ENCODE assay signal across 10 cellular contexts in the genomic region with DNA sequence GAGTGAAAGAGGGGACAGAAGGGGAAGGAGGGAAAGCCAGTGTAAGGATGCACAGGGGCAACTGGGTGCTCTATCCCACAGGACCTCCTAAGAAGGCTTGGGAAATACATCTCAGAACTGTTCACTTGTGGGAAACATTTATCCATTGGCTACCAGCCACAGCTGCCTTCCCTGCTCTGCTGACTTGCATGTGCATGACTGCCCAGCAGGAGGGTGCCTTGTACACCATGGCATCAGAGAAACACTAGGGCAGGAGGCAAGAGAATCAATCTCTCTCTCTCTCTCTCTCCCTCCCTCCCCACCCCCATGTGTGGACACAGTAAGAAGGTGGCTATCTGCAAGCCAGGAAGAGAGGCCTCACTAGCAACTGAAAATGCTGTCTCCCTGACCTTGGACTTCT.
DNase-seq lines count a peak whose midpoint lies in the region; ATAC-seq and TF ChIP-seq lines count a peak whose summit lies in the region.
"Had no signal": no experiment of that assay in that cellular context is flagged by ENCODE, and none has a peak within 500 bp of the region (broad histone marks: within the 10 kb centered on the region; RNA-seq: fewer than 3 reads in every experiment).

No MANE protein-coding gene starts in this region.

- no peak overlapping the region for H3K4me3 ChIP-seq in right atrium auricular region
- no peak overlapping the region for H3K4me3 ChIP-seq in thyroid gland (replicated peaks in 1 of 3)
- no peak overlapping the region for H3K4me3 ChIP-seq in sigmoid colon

- H3K36me3 ChIP-seq in right atrium auricular region = no peaks in the 10 kb centered on the region
- no peaks in the 10 kb centered on the region for H3K36me3 ChIP-seq in thyroid gland
- no peaks in the 10 kb centered on the region for H3K36me3 ChIP-seq in sigmoid colon

- no peak for TF ChIP-seq EP300 in sigmoid colon (IDR thresholded peaks at IDR 0.05)

- intact Hi-C loops in left cardiac atrium (cut with DNase I) = no loop called here
- intact Hi-C loops in thyroid gland (cut with DNase I) = loop anchor here (5.0 kb wide), 1 partner anchor 257 kb away; no protein-coding TSS in a partner anchor
- intact Hi-C loops in sigmoid colon (cut with DNase I) = no loop called here

- no peak for TF ChIP-seq CTCF in right atrium auricular region (IDR thresholded peaks at IDR 0.05)
- TF ChIP-seq CTCF in thyroid gland (IDR thresholded peaks at IDR 0.05) = no peak
- TF ChIP-seq CTCF in sigmoid colon (IDR thresholded peaks at IDR 0.05) = no peak

- H3K27me3 ChIP-seq in right atrium auricular region (no peaks in the 10 kb centered on the region), thyroid gland (no peaks in the 10 kb centered on the region), sigmoid colon (no peaks in the 10 kb centered on the region)

- TF ChIP-seq POLR2A in erythroblast (IDR thresholded peaks at IDR 0.05; ENCODE audit: low read length) (no peak), thyroid gland (IDR thresholded peaks at IDR 0.05) (no peak), sigmoid colon (IDR thresholded peaks at IDR 0.05) (no peak)

- H3K4me1 ChIP-seq in right atrium auricular region (peaks cover 0 to 6% of the 10 kb centered on the region in 2 donors), thyroid gland (peaks cover 0 to 4% of the 10 kb centered on the region in 2 donors), sigmoid colon (peaks cover 0 to 7% (median 3%) of the 10 kb centered on the region in 4 donors)

- no peaks in the 10 kb centered on the region for H3K9me3 ChIP-seq in right atrium auricular region
- H3K9me3 ChIP-seq in thyroid gland = no peaks in the 10 kb centered on the region
- H3K9me3 ChIP-seq in sigmoid colon = no peaks in the 10 kb centered on the region

- DNase-seq in right atrium auricular region (ENCODE audit: low spot score) (peak; percentile 38), left cardiac atrium (no peak), NCI-H146 (lab: John Stamatoyannopoulos, UW) (peak; percentile 71), erythroblast (lab: John Stamatoyannopoulos, UW) (peak; percentile 10 to 31), thyroid gland (peak; percentile 52 to 65), NCI-H1436 (lab: John Stamatoyannopoulos, UW) (no peak), ureter (ENCODE audit: low spot score) (no peak), sigmoid colon (no peak)
- DNase-seq: anterior cingulate cortex had no signal

- ATAC-seq in left cardiac atrium = no peak
- ATAC-seq: sciatic nerve had no signal

- H3K27ac ChIP-seq in right atrium auricular region (no peak overlapping the region), thyroid gland (no peak overlapping the region), sigmoid colon (no peak overlapping the region)

Comparison
In these comparisons a context has a peak if more than half of its experiments do, and no peak if none do; other contexts are left out.
1. DNase-seq: peak in right atrium auricular region (single experiment), NCI-H146 (single experiment), erythroblast (2 of 2) and thyroid gland (2 of 2); none in left cardiac atrium (single experiment), NCI-H1436 (single experiment), ureter (single experiment) and sigmoid colon (single experiment).